Comparison of ENCODE assay signal across 27 cellular contexts in the genomic region with DNA sequence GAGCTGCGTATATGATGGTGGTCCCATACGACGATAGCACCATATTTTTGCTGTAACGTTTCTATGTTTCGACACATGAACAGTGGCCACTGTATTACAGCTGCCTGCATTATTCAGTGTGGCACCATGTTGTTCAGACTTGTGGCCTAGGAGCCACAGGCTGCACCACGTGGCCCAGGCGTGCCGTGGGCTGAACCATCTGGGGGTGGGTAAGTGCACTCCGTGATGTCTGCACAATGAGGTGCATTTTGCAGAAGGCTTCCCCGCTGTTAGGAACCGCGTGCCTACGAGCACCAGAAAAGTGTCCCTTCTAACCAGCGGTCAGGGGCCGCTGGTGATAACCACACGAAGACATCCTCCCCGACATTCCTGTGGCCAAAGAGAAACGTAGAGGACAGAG.
"Had no signal": no experiment of that assay in that cellular context is flagged by ENCODE, and none has a peak within 500 bp of the region (broad histone marks: within the 10 kb centered on the region; RNA-seq: fewer than 3 reads in every experiment).

No MANE protein-coding gene starts in this region.

- DNase-seq: dermis blood vessel endothelial cell; effector memory CD4-positive, alpha-beta T cell; foreskin keratinocyte; heart left ventricle; kidney; mesenchymal stem cell; mucosa of descending colon; naive B cell; occipital lobe; ovary; small intestine; stimulated activated CD4-positive, alpha-beta T cell treated with anti-CD3 and anti-CD28 coated beads, Interleukin-15, amount 100 ng/mL, for 24 hours; stimulated activated CD4-positive, alpha-beta T cell treated with anti-CD3 and anti-CD28 coated beads, Interleukin-2, amount 100 ng/mL, for 48 hours; stimulated activated naive B cell treated with anti-CD40 and anti-IgM and Interleukin-4, amounts not matched to agents 10 μg/mL and 1 μg/mL and 100 μg/mL, for 72 hours; stomach; testis; tibial artery; upper lobe of left lung had no signal

- H3K27me3 ChIP-seq: esophagus muscularis mucosa, foreskin keratinocyte, gastroesophageal sphincter, heart left ventricle, hepatocyte, ovary, right lobe of liver, stomach, testis, tibial artery, upper lobe of left lung had no signal

- H3K9me3 ChIP-seq: ovary, right lobe of liver, testis had no signal

- H3K27ac ChIP-seq: coronary artery, esophagus muscularis mucosa, gastroesophageal sphincter, heart left ventricle, hepatocyte, ovary, right lobe of liver, stomach, testis, tibial artery, upper lobe of left lung had no signal

- H3K4me2 ChIP-seq: hepatocyte had no signal

- H3K4me3 ChIP-seq: coronary artery, esophagus muscularis mucosa, gastroesophageal sphincter, heart left ventricle, hepatocyte, mucosa of descending colon, ovary, right lobe of liver, stomach, testis, tibial artery, upper lobe of left lung had no signal

- ATAC-seq: gastroesophageal sphincter; heart left ventricle; left lobe of liver; mucosa of descending colon; natural killer cell treated with Interleukin-12 subunit alpha and Interleukin-12 subunit beta and Interleukin-15 and Interleukin-18, amount 100 ng/mL, for 72 hours; right lobe of liver; stimulated activated naive B cell treated with anti-CD40 and anti-IgM and Interleukin-4, amounts not matched to agents 10 μg/mL and 1 μg/mL and 100 μg/mL, for 72 hours had no signal

- H3K4me1 ChIP-seq: right lobe of liver, upper lobe of left lung had no signal

- H2AFZ ChIP-seq: hepatocyte had no signal

- H3K36me3 ChIP-seq: esophagus muscularis mucosa, gastroesophageal sphincter, heart left ventricle, ovary, right lobe of liver, stomach, tibial artery, upper lobe of left lung had no signal

- FAIRE-seq: endothelial cell of umbilical vein, kidney, small intestine, urothelium cell line had no signal

- H3K79me2 ChIP-seq: hepatocyte had no signal
